ENCODE assay signal across 14 cellular contexts in the genomic region with DNA sequence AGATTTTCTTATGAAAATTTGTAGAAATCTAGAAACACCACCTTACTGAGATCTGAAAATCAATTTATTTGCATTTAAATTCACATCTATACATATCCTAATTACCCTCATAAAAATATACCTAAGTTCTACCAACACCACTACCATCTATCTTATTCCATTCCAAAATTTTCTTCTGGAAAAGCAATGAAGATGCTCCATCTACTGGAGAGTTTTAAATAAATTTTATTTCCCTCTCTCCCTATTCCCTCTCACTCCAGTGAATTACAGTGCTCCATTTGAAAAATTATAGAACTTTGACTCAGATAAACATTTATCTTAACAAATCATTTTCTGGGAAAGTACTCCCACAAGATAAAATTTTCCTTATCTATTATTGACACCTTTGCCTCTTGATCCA. TPM values are rescaled to one million over a fixed set of nuclear protein-coding genes. Genes with fewer than 3 reads are reported as not detected.
DNase-seq lines count a peak whose midpoint lies in the region; ATAC-seq and TF ChIP-seq lines count a peak whose summit lies in the region.
"Had no signal": no experiment of that assay in that cellular context is flagged by ENCODE, and none has a peak within 500 bp of the region (broad histone marks: within the 10 kb centered on the region; RNA-seq: fewer than 3 reads in every experiment).

No MANE protein-coding gene starts in this region.

- intact Hi-C loops in A673 (cut with micrococcal nuclease; ENCODE audit: unreplicated experiment) (loop anchor here (1.0 to 5.0 kb wide), 2 partner anchors 138 to 221 kb away; no protein-coding TSS in a partner anchor), OCI-LY7 (cut with micrococcal nuclease; ENCODE audit: unreplicated experiment) (no loop called here)

- H3K9me2 ChIP-seq in OCI-LY7 (ENCODE audit: insufficient read depth, low read length), result no peaks in the 10 kb centered on the region

- POLR2A ChIA-PET in A673 (lab: Charles Lee; ENCODE audit: low non-redundant PET), result no interaction called here
- POLR2A ChIA-PET in OCI-LY7 (lab: Charles Lee), result no interaction called here

- no peak overlapping the region for H3K4me2 ChIP-seq in OCI-LY7 (ENCODE audit: low read length)

- peaks cover 24% of the 10 kb centered on the region for H3K27me3 ChIP-seq in A673 (replicated peaks; ENCODE audit: insufficient read depth, low read depth, low read length, poor library complexity)

- H2AFZ ChIP-seq in OCI-LY7 (ENCODE audit: low read length), result no peak overlapping the region

- H3K4me3 ChIP-seq in A673 (ENCODE audit: low read depth, low read length, poor library complexity, severe bottlenecking) (no peak overlapping the region), OCI-LY7 (ENCODE audit: low read depth, low read length, poor library complexity, severe bottlenecking) (no peak overlapping the region)
- H3K4me3 ChIP-seq: heart right ventricle had no signal

- H3K27ac ChIP-seq in A673 (ENCODE audit: low read depth, low read length, poor library complexity, severe bottlenecking), result no peak overlapping the region
- no peak overlapping the region for H3K27ac ChIP-seq in OCI-LY7 (ENCODE audit: low read depth, low read length, poor library complexity, severe bottlenecking)
- H3K27ac ChIP-seq: heart right ventricle had no signal

- BruUV-seq in A673 (replicated peaks; lab: Mats Ljungman, UMichigan) (no TSS peak), OCI-LY7 (replicated peaks; lab: Mats Ljungman, UMichigan) (no TSS peak)

- TF ChIP-seq CTCF in A673 (conservative IDR thresholded peaks at IDR 0.05; ENCODE audit: low read depth, low read length), result peak; percentile 46; the same call in 1 of the 2 replicates
- peak; percentile 49 for TF ChIP-seq CTCF in OCI-LY7 (conservative IDR thresholded peaks at IDR 0.05; ENCODE audit: low read length)

- no peaks in the 10 kb centered on the region for H3K79me2 ChIP-seq in OCI-LY7 (ENCODE audit: insufficient read depth, low read depth, low read length)

- peak; percentile 33 for DNase-seq in A673 (ENCODE audit: low spot score)
- DNase-seq in ELR (ENCODE audit: low read depth), result peak; percentile 12
- no peak for DNase-seq in OCI-LY7 (ENCODE audit: low spot score)
- peak; percentile 25 for DNase-seq in fibroblast of peridontal ligament (ENCODE audit: extremely low read depth)
- no peak for DNase-seq in KG1 (lab: John Stamatoyannopoulos, UW)
- no peak for DNase-seq in NOMO-1 treated with dmso at 0.1 percent for 144 hours (lab: John Stamatoyannopoulos, UW; ENCODE audit: unreplicated experiment)
- DNase-seq: activated effector memory CD4-positive, alpha-beta T cell treated with anti-CD3 and anti-CD28 coated beads, Interleukin-2, amount 50 U/mL, for 16 hours; CD8-positive, alpha-beta memory T cell; heart right ventricle; left cardiac atrium had no signal

- no peaks in the 10 kb centered on the region for H3K9me3 ChIP-seq in A673 (ENCODE audit: low read depth, low read length, poor library complexity, severe bottlenecking)
- H3K9me3 ChIP-seq in OCI-LY7 (ENCODE audit: low read length), result no peaks in the 10 kb centered on the region

- H3K36me3 ChIP-seq in A673 (ENCODE audit: insufficient read depth, low read length, poor library complexity, severe bottlenecking) (no peaks in the 10 kb centered on the region), OCI-LY7 (ENCODE audit: insufficient read depth, low read length) (no peaks in the 10 kb centered on the region)
- H3K36me3 ChIP-seq: heart right ventricle had no signal

- CTCF ChIA-PET in A673 (lab: Charles Lee), result no interaction called here
- CTCF ChIA-PET in OCI-LY7 (lab: Charles Lee; ENCODE audit: unreplicated experiment), result no interaction called here

- H3K4me1 ChIP-seq in A673 (ENCODE audit: insufficient read depth, low read length, poor library complexity, severe bottlenecking) (no peaks in the 10 kb centered on the region), OCI-LY7 (ENCODE audit: insufficient read depth, low read length, poor library complexity, severe bottlenecking) (no peaks in the 10 kb centered on the region)

- ATAC-seq in GM18858 (IDR thresholded peaks at IDR 0.05; ENCODE audit: unreplicated experiment) (no peak), GM21737 (IDR thresholded peaks at IDR 0.05; ENCODE audit: unreplicated experiment) (no peak)
- ATAC-seq: heart right ventricle, left cardiac atrium had no signal

- H4K20me1 ChIP-seq in OCI-LY7 (ENCODE audit: insufficient read depth, low read length), result no peaks in the 10 kb centered on the region

RNA-seq across cellular contexts. Expression of gene C14orf39, which starts 2.3 kb away (rescaled TPM):
- total RNA-seq in A673 (2021), result 1.5 and 3.1 TPM in 2 replicates
- not detected in 2 replicates for total RNA-seq in OCI-LY7 (2014; rRNA removed; shearing (Covaris generic))
- total RNA-seq in OCI-LY7 (2022), result not detected in 2 replicates
- total RNA-seq: CD8-positive, alpha-beta memory T cell; heart right ventricle; left cardiac atrium; M059J; T-helper 1 cell treated with Interleukin-12 subunit alpha and Interleukin-12 subunit beta and Interleukin-4 antibody, amounts not matched to agents 30 ng/mL and 1 ng/mL, for 36 hours had no signal

RNA-seq across cellular contexts. Expression of gene SIX6, which starts 20.8 kb away (rescaled TPM):
- total RNA-seq in A673 (2021) (0.13 and 0.28 TPM in 2 replicates), OCI-LY7 (2022) (not detected in 2 replicates)
- total RNA-seq in OCI-LY7 (2014; rRNA removed; shearing (Covaris generic)), result not detected in 2 replicates
- total RNA-seq: CD8-positive, alpha-beta memory T cell; heart right ventricle; left cardiac atrium; M059J; T-helper 1 cell treated with Interleukin-12 subunit alpha and Interleukin-12 subunit beta and Interleukin-4 antibody, amounts not matched to agents 30 ng/mL and 1 ng/mL, for 36 hours had no signal

Comparison
In these comparisons a context has a peak if more than half of its experiments do, and no peak if none do; other contexts are left out.
1. DNase-seq: peak in A673 (single experiment), ELR (single experiment) and fibroblast of peridontal ligament (single experiment); none in OCI-LY7 (single experiment), KG1 (single experiment) and NOMO-1 treated with dmso at 0.1 percent for 144 hours (single experiment).